Comparison of ENCODE assay signal across 2 cellular contexts in genomic region chr7:156368459-156368858, GRCh38.
TF ChIP-seq lines count a peak whose summit lies in the region.

No MANE protein-coding gene starts in this region.

TF ChIP-seq in liver, 16 proteins besides CTCF, POLR2A, EP300 and RAD21 (continued from another document):
- no peak for TF ChIP-seq REST (IDR thresholded peaks at IDR 0.05)
- TF ChIP-seq GABPA (IDR thresholded peaks at IDR 0.05 in 1 of 2, conservative IDR thresholded peaks at IDR 0.05 in 1 of 2), result no peak
- TF ChIP-seq FOXA2 (IDR thresholded peaks at IDR 0.05), result no peak
- peak; percentile 9 for TF ChIP-seq TAF1 (conservative IDR thresholded peaks at IDR 0.05)
- no peak for TF ChIP-seq ATF3 (IDR thresholded peaks at IDR 0.05)
- TF ChIP-seq, protein P1, sequence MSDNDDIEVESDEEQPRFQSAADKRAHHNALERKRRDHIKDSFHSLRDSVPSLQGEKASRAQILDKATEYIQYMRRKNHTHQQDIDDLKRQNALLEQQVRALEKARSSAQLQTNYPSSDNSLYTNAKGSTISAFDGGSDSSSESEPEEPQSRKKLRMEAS (IDR thresholded peaks at IDR 0.05), result no peak
- TF ChIP-seq SP1 (IDR thresholded peaks at IDR 0.05), result peak; percentile 49
- TF ChIP-seq JUND (IDR thresholded peaks at IDR 0.05), result peak in 1 of 2 donors; percentile 38
- TF ChIP-seq RXRA (IDR thresholded peaks at IDR 0.05), result peak in 1 of 2 donors; percentile 67
- no peak for TF ChIP-seq NR2F2 (IDR thresholded peaks at IDR 0.05)
- no peak for TF ChIP-seq HNF4G (IDR thresholded peaks at IDR 0.05)

TF ChIP-seq in HepG2, 621 proteins besides CTCF, POLR2A, EP300 and RAD21 (continued from another document):
- TF ChIP-seq ARID5B (CRISPR knock-in tag; IDR thresholded peaks at IDR 0.05), result no peak
- no peak for TF ChIP-seq HCFC1 (IDR thresholded peaks at IDR 0.05; ENCODE audit: low read depth, low read length)
- TF ChIP-seq ONECUT2 (CRISPR knock-in tag; IDR thresholded peaks at IDR 0.05), result no peak
- no peak for TF ChIP-seq MBNL3 (CRISPR knock-in tag; conservative IDR thresholded peaks at IDR 0.05)
- no peak for TF ChIP-seq ZNF562 (CRISPR knock-in tag; IDR thresholded peaks at IDR 0.05; ENCODE audit: borderline replicate concordance)
- TF ChIP-seq, protein P2, sequence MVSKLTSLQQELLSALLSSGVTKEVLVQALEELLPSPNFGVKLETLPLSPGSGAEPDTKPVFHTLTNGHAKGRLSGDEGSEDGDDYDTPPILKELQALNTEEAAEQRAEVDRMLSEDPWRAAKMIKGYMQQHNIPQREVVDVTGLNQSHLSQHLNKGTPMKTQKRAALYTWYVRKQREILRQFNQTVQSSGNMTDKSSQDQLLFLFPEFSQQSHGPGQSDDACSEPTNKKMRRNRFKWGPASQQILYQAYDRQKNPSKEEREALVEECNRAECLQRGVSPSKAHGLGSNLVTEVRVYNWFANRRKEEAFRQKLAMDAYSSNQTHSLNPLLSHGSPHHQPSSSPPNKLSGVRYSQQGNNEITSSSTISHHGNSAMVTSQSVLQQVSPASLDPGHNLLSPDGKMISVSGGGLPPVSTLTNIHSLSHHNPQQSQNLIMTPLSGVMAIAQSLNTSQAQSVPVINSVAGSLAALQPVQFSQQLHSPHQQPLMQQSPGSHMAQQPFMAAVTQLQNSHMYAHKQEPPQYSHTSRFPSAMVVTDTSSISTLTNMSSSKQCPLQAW (CRISPR knock-in tag; IDR thresholded peaks at IDR 0.05), result no peak
- no peak for TF ChIP-seq MLX (CRISPR knock-in tag; IDR thresholded peaks at IDR 0.05)
